In the genomic region with DNA sequence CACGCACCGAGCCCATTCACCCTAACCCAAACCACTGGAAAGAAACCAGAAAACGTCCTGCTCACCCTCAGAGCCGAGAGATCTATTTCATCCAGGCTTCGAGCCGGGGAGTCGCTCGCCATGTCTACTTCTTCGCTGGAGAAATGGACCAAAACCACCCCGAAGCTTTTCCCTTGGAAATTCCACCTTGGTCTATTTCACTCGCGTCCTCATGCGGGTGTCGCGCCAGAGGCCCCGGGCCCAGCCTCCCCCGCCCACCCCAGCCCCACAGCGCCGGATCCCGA, we compare ENCODE assay signal across 8 cellular contexts. TPM values are rescaled to one million over a fixed set of nuclear protein-coding genes. Genes with fewer than 3 reads are reported as not detected.
DNase-seq lines count a peak whose midpoint lies in the region; ATAC-seq and TF ChIP-seq lines count a peak whose summit lies in the region.

No MANE protein-coding gene starts in this region.

- H3K9me3 ChIP-seq in iPS DF 6.9 (ENCODE audit: control insufficient read depth, insufficient read depth, low read length), result no peaks in the 10 kb centered on the region

- peaks cover 47% of the 10 kb centered on the region for H3K4me1 Mint-ChIP-seq in activated T-cell treated with anti-CD3 and anti-CD28 coated beads, Interleukin-2, amount 50 U/mL, for 72 hours (ENCODE audit: low read depth)
- H3K4me1 Mint-ChIP-seq in stimulated activated effector memory CD8-positive, alpha-beta T cell treated with anti-CD3 and anti-CD28 coated beads, Interleukin-12 subunit alpha, Interleukin-12 subunit beta, amount 100 ng/mL, for 72 hours, result peaks cover 52% of the 10 kb centered on the region

- peaks cover 5 to 6% of the 10 kb centered on the region in 2 donors for H3K36me3 Mint-ChIP-seq in activated T-cell treated with anti-CD3 and anti-CD28 coated beads, Interleukin-2, amount 50 U/mL, for 72 hours (ENCODE audit: insufficient read depth in 2 of 2)
- H3K36me3 Mint-ChIP-seq in stimulated activated effector memory CD8-positive, alpha-beta T cell treated with anti-CD3 and anti-CD28 coated beads, Interleukin-12 subunit alpha, Interleukin-12 subunit beta, amount 100 ng/mL, for 72 hours, result peaks cover 11% of the 10 kb centered on the region

- no peaks in the 10 kb centered on the region for H3K27me3 Mint-ChIP-seq in activated T-cell treated with anti-CD3 and anti-CD28 coated beads, Interleukin-2, amount 50 U/mL, for 72 hours (ENCODE audit: low read depth)

- H3K4me3 Mint-ChIP-seq in activated T-cell treated with anti-CD3 and anti-CD28 coated beads, Interleukin-2, amount 50 U/mL, for 72 hours, result peak overlapping the region; percentile 94 to 97
- peak overlapping the region; percentile 88 for H3K4me3 Mint-ChIP-seq in stimulated activated effector memory CD8-positive, alpha-beta T cell treated with anti-CD3 and anti-CD28 coated beads, Interleukin-12 subunit alpha, Interleukin-12 subunit beta, amount 100 ng/mL, for 72 hours

- H3K9me3 Mint-ChIP-seq in activated T-cell treated with anti-CD3 and anti-CD28 coated beads, Interleukin-2, amount 50 U/mL, for 72 hours, result no peaks in the 10 kb centered on the region
- no peaks in the 10 kb centered on the region for H3K9me3 Mint-ChIP-seq in stimulated activated effector memory CD8-positive, alpha-beta T cell treated with anti-CD3 and anti-CD28 coated beads, Interleukin-12 subunit alpha, Interleukin-12 subunit beta, amount 100 ng/mL, for 72 hours

- peaks cover 18% of the 10 kb centered on the region for H3K79me2 ChIP-seq in ACC112 (ENCODE audit: control insufficient read depth, insufficient read depth, low read length, unreplicated experiment)

- peak overlapping the region; percentile 95 for H3K4me3 ChIP-seq in ACC112 (ENCODE audit: low read depth, low read length)
- peak overlapping the region; percentile 81; the same call in 1 of the 2 replicates for H3K4me3 ChIP-seq in iPS DF 6.9 (ENCODE audit: low read length)

- H3K4me1 ChIP-seq in ACC112 (ENCODE audit: control insufficient read depth, insufficient read depth, low read length, unreplicated experiment), result no peaks in the 10 kb centered on the region
- H3K4me1 ChIP-seq in iPS DF 6.9 (ENCODE audit: control insufficient read depth, insufficient read depth, low read length), result peaks cover 8% of the 10 kb centered on the region; the same call in 1 of the 2 replicates

- H2AFZ ChIP-seq in ACC112 (ENCODE audit: low read length, unreplicated experiment), result peak overlapping the region; percentile 55

- no peaks in the 10 kb centered on the region for H3K36me3 ChIP-seq in ACC112 (ENCODE audit: insufficient read depth, low read length)
- no peaks in the 10 kb centered on the region for H3K36me3 ChIP-seq in iPS DF 6.9 (ENCODE audit: control insufficient read depth, insufficient read depth, low read length)

- DNase-seq in HCEC 1CT (peak; percentile 20), iPS DF 6.9 (ENCODE audit: low read depth, low spot score) (no peak), GM10248 (ENCODE audit: extremely low spot score) (no peak)
- DNase-seq in activated T-cell treated with anti-CD3 and anti-CD28 coated beads, Interleukin-2, amount 50 U/mL, for 72 hours, result no peak
- peak in 1 of 2 donors; percentile 71 for DNase-seq in stimulated activated effector memory CD8-positive, alpha-beta T cell treated with anti-CD3 and anti-CD28 coated beads, Interleukin-12 subunit alpha, Interleukin-12 subunit beta, amount 100 ng/mL, for 72 hours (ENCODE audit: low spot score in 2 of 2)
- no peak for DNase-seq in activated CD4-positive, CD25-positive, alpha-beta regulatory T cell (lab: John Stamatoyannopoulos, UW)
- no peak for DNase-seq in activated effector memory CD4-positive, alpha-beta T cell treated with Interleukin-2 at 50 U/mL for 16 hours

- H3K27me3 ChIP-seq in ACC112 (ENCODE audit: insufficient read depth, low read length) (no peaks in the 10 kb centered on the region), iPS DF 6.9 (ENCODE audit: control insufficient read depth, insufficient read depth, low read length) (0 out of 2 replicates have a peak, but pooled peaks cover 2% of the 10 kb centered on the region)

- no peak overlapping the region for H3K27ac ChIP-seq in ACC112 (ENCODE audit: low read depth, low read length)
- no peak overlapping the region for H3K27ac ChIP-seq in iPS DF 6.9 (ENCODE audit: low read length)

- H3K27ac Mint-ChIP-seq in activated T-cell treated with anti-CD3 and anti-CD28 coated beads, Interleukin-2, amount 50 U/mL, for 72 hours, result peak overlapping the region; percentile 87
- H3K27ac Mint-ChIP-seq in stimulated activated effector memory CD8-positive, alpha-beta T cell treated with anti-CD3 and anti-CD28 coated beads, Interleukin-12 subunit alpha, Interleukin-12 subunit beta, amount 100 ng/mL, for 72 hours, result peak overlapping the region; percentile 81

- POLR2A ChIA-PET in GM10248 (lab: Yijun Ruan, JAX), result no interaction called here

- no CpG with 5 or more reads among the region's 20 CpGs for WGBS in iPS DF 6.9 (ENCODE audit: insufficient coverage, insufficient read length)

- ATAC-seq in activated T-cell treated with anti-CD3 and anti-CD28 coated beads, Interleukin-2, amount 50 U/mL, for 72 hours (replicated peaks in 1 of 2), result peak in 1 of 2 donors; percentile 1
- peak; percentile 0 for ATAC-seq in stimulated activated effector memory CD8-positive, alpha-beta T cell treated with anti-CD3 and anti-CD28 coated beads, Interleukin-12 subunit alpha, Interleukin-12 subunit beta, amount 100 ng/mL, for 72 hours

- TF ChIP-seq CTCF in GM10248 (IDR thresholded peaks at IDR 0.05; ENCODE audit: control extremely low read depth, extremely low read depth, low read depth, missing control alignments), result no peak

- CTCF ChIA-PET in GM10248 (lab: Yijun Ruan, JAX), result interaction anchor here (1.2 to 2.6 kb wide), 4 partner anchors 8 to 107 kb away, joined by 3 to 8 read pairs (median 4); no protein-coding TSS in a partner anchor

RNA-seq across cellular contexts. Expression of a gene that starts 0.3 kb away (rescaled TPM):
- 10 to 100 TPM; 32.2 to 43.2 TPM for total RNA-seq in activated T-cell treated with anti-CD3 and anti-CD28 coated beads, Interleukin-2, amount 50 U/mL, for 72 hours
